In genomic region chr4:100177126-100177525, GRCh38 we compare ENCODE assay signal across 18 cellular contexts. TPM values are rescaled to one million over a fixed set of nuclear protein-coding genes. Genes with fewer than 3 reads are reported as not detected.
DNase-seq lines count a peak whose midpoint lies in the region; ATAC-seq and TF ChIP-seq lines count a peak whose summit lies in the region.
"Had no signal": no experiment of that assay in that cellular context is flagged by ENCODE, and none has a peak within 500 bp of the region (broad histone marks: within the 10 kb centered on the region; RNA-seq: fewer than 3 reads in every experiment).

No MANE protein-coding gene starts in this region.

- H3F3A ChIP-seq in smooth muscle cell (ENCODE audit: low read depth) = no peaks in the 10 kb centered on the region

- H3K4me3 ChIP-seq in DND-41 (ENCODE audit: low read depth in 1 of 2, low read length in 2 of 2) (no peak overlapping the region), psoas muscle (no peak overlapping the region), smooth muscle cell (no peak overlapping the region)
- H3K4me3 ChIP-seq in CD8-positive, alpha-beta T cell (ENCODE audit: low read depth, low read length) = no peak overlapping the region
- H3K4me3 ChIP-seq: A549, HAP-1 had no signal

- CTCF ChIA-PET in CD8-positive, alpha-beta T cell (lab: Charles Lee) = no interaction called here

- no peaks in the 10 kb centered on the region for H3K4me1 Mint-ChIP-seq in CD8-positive, alpha-beta T cell (ENCODE audit: low read depth)

- H3K9me3 ChIP-seq in DND-41 (ENCODE audit: insufficient read depth, low read length, severe bottlenecking) (no peaks in the 10 kb centered on the region), psoas muscle (no peaks in the 10 kb centered on the region), smooth muscle cell (replicated peaks; ENCODE audit: low read depth) (no peaks in the 10 kb centered on the region)
- no peaks in the 10 kb centered on the region for H3K9me3 ChIP-seq in CD8-positive, alpha-beta T cell (ENCODE audit: low read length)
- H3K9me3 ChIP-seq: A549, HAP-1 had no signal

- H3K9ac ChIP-seq in DND-41 (ENCODE audit: low read depth, low read length) (peak overlapping the region; percentile 13; the same call in 1 of the 2 replicates), smooth muscle cell (ENCODE audit: low read depth) (no peak overlapping the region)

- H2AFZ ChIP-seq in DND-41 (ENCODE audit: low read depth, low read length) = peak overlapping the region; percentile 62
- peak overlapping the region; percentile 18 for H2AFZ ChIP-seq in smooth muscle cell (ENCODE audit: low read depth)

- H3K4me1 ChIP-seq in DND-41 (ENCODE audit: insufficient read depth, low read length) (peaks cover 10% of the 10 kb centered on the region), psoas muscle (peaks cover 12% of the 10 kb centered on the region), smooth muscle cell (ENCODE audit: low read depth) (no peaks in the 10 kb centered on the region)
- H3K4me1 ChIP-seq in CD8-positive, alpha-beta T cell (ENCODE audit: insufficient read depth, low read length) = no peaks in the 10 kb centered on the region
- H3K4me1 ChIP-seq: A549 had no signal

- no peaks in the 10 kb centered on the region for H3K36me3 Mint-ChIP-seq in CD8-positive, alpha-beta T cell
- H3K36me3 Mint-ChIP-seq: IgD-negative memory B cell had no signal

- no peaks in the 10 kb centered on the region for H3K9me3 Mint-ChIP-seq in CD8-positive, alpha-beta T cell
- H3K9me3 Mint-ChIP-seq: CD4-positive, alpha-beta T cell; IgD-negative memory B cell had no signal

- DNase-seq in DND-41 = no peak
- peak; percentile 50 for DNase-seq in LHCN-M2 (ENCODE audit: low read depth)
- DNase-seq in psoas muscle = no peak
- no peak for DNase-seq in smooth muscle cell (lab: John Stamatoyannopoulos, UW; ENCODE audit: unreplicated experiment)
- no peak for DNase-seq in ecto neural progenitor cell (ENCODE audit: low spot score)
- DNase-seq in CD8-positive, alpha-beta T cell = no peak
- DNase-seq: AML-193; CD4-positive, alpha-beta T cell; DMS153; GDM1; GOT3; KBM-7 had no signal

- intact Hi-C loops in psoas muscle (cut with DNase I) = no loop called here
- intact Hi-C loops in CD8-positive, alpha-beta T cell (cut with DNase I, micrococcal nuclease) = no loop called here

- POLR2A ChIA-PET in CD8-positive, alpha-beta T cell (lab: Charles Lee) = no interaction called here

- ATAC-seq in DND-41 (ENCODE audit: insufficient read depth, low read depth) (peak; percentile 80), psoas muscle (peak in 1 of 4 donors; percentile 26), esophagus mucosa (no peak)
- ATAC-seq in CD8-positive, alpha-beta T cell = no peak
- ATAC-seq: A549, HepG2 had no signal

- no peak overlapping the region for H3K27ac Mint-ChIP-seq in CD8-positive, alpha-beta T cell
- H3K27ac Mint-ChIP-seq: CD4-positive, alpha-beta T cell; IgD-negative memory B cell had no signal

- TF ChIP-seq CTCF in DND-41 (IDR thresholded peaks at IDR 0.05; ENCODE audit: borderline replicate concordance, extremely low read depth, low read length, poor library complexity, severe bottlenecking) (no peak), psoas muscle (IDR thresholded peaks at IDR 0.05) (no peak), smooth muscle cell (IDR thresholded peaks at IDR 0.05; ENCODE audit: borderline replicate concordance, insufficient read depth, poor library complexity, severe bottlenecking) (no peak)
- no peak for TF ChIP-seq CTCF in CD8-positive, alpha-beta T cell (IDR thresholded peaks at IDR 0.05)

- H3K4me3 Mint-ChIP-seq in CD8-positive, alpha-beta T cell = no peak overlapping the region
- H3K4me3 Mint-ChIP-seq: CD4-positive, alpha-beta T cell; IgD-negative memory B cell had no signal

- peak overlapping the region; percentile 39; the same call in 1 of the 2 replicates for H3K27ac ChIP-seq in DND-41 (ENCODE audit: low read length)
- H3K27ac ChIP-seq in psoas muscle = peak overlapping the region; percentile 58
- no peak overlapping the region for H3K27ac ChIP-seq in smooth muscle cell (ENCODE audit: low read depth)
- no peak overlapping the region for H3K27ac ChIP-seq in CD8-positive, alpha-beta T cell (ENCODE audit: low read depth, low read length)
- H3K27ac ChIP-seq: A549, C4-2B had no signal

- no peaks in the 10 kb centered on the region for H3K27me3 Mint-ChIP-seq in CD8-positive, alpha-beta T cell (ENCODE audit: low read depth)
- H3K27me3 Mint-ChIP-seq: CD4-positive, alpha-beta T cell had no signal

- H3K79me2 ChIP-seq in DND-41 (ENCODE audit: insufficient read depth, low read length) = no peaks in the 10 kb centered on the region
- H3K79me2 ChIP-seq in smooth muscle cell (ENCODE audit: low read depth) = no peaks in the 10 kb centered on the region

- no peaks in the 10 kb centered on the region for H4K20me1 ChIP-seq in DND-41 (ENCODE audit: insufficient read depth, low read length)
- H4K20me1 ChIP-seq in smooth muscle cell (ENCODE audit: low read depth) = no peaks in the 10 kb centered on the region

- no peak overlapping the region for H3K4me2 ChIP-seq in DND-41 (ENCODE audit: insufficient read depth, low read length)
- no peak overlapping the region for H3K4me2 ChIP-seq in smooth muscle cell
- H3K4me2 ChIP-seq: A549 had no signal

- no peaks in the 10 kb centered on the region for H3K36me3 ChIP-seq in DND-41 (ENCODE audit: insufficient read depth, low read length)
- no peaks in the 10 kb centered on the region for H3K36me3 ChIP-seq in psoas muscle (ENCODE audit: insufficient read depth in 1 of 2, low read depth in 1 of 2)
- no peaks in the 10 kb centered on the region for H3K36me3 ChIP-seq in smooth muscle cell (ENCODE audit: low read depth)
- no peaks in the 10 kb centered on the region for H3K36me3 ChIP-seq in CD8-positive, alpha-beta T cell (ENCODE audit: insufficient read depth, low read length)
- H3K36me3 ChIP-seq: HAP-1 had no signal

- no peaks in the 10 kb centered on the region for H3K27me3 ChIP-seq in DND-41 (ENCODE audit: insufficient read depth, low read length, poor library complexity)
- no peaks in the 10 kb centered on the region for H3K27me3 ChIP-seq in psoas muscle (ENCODE audit: insufficient read depth in 3 of 3, low read length in 2 of 3)
- no peaks in the 10 kb centered on the region for H3K27me3 ChIP-seq in smooth muscle cell (ENCODE audit: low read depth)
- no peaks in the 10 kb centered on the region for H3K27me3 ChIP-seq in CD8-positive, alpha-beta T cell (ENCODE audit: insufficient read depth, low read length)

RNA-seq across cellular contexts. Expression of gene DDIT4L, which starts 13.1 kb away (rescaled TPM):
- total RNA-seq in LHCN-M2 (2014; rRNA removed) (0.40 TPM in 1 of 2 replicates, not detected in the other), psoas muscle (100 to 1,000 TPM; 101 to 403 (median 275) TPM), smooth muscle cell (0.31 and 0.40 TPM in 2 replicates), esophagus mucosa (0.56 TPM)
- 0.05 TPM for polyA plus RNA-seq in LHCN-M2 (2012)
- polyA plus RNA-seq in psoas muscle (100 to 1,000 TPM in 2 of 3 donors, 10 to 100 TPM in 1; 84.2 to 160 (median 107) TPM), smooth muscle cell (0.34 TPM in 1 of 2 replicates, not detected in the other)
- under 1 TPM in 1 of 2 experiments, not detected in 1; 0.16 TPM for total RNA-seq in CD8-positive, alpha-beta T cell
- total RNA-seq: CD4-positive, alpha-beta T cell; HepG2 had no signal
- polyA plus RNA-seq: HepG2, IgD-negative memory B cell had no signal

Comparison
In these comparisons a context has a peak if more than half of its experiments do, and no peak if none do; other contexts are left out.
1. H3K27ac ChIP-seq: peak in DND-41 (single experiment) and psoas muscle (single experiment); none in smooth muscle cell (single experiment) and CD8-positive, alpha-beta T cell (single experiment).
2. RNA of gene DDIT4L, which starts 13.1 kb away (total RNA-seq): 101 to 403 TPM in psoas muscle; 0.56 TPM in esophagus mucosa (single experiment), 0.40 TPM in LHCN-M2, 0.31 to 0.40 TPM in smooth muscle cell and 0.16 TPM in CD8-positive, alpha-beta T cell; every median in the first group is over 10 times any median in the second.